Comparison of ENCODE assay signal across 1 cellular context in genomic region chr3:157103280-157103679, GRCh38.
A peak's percentile ranks its signal among the peaks of the same experiment; 100 is the strongest.
TF ChIP-seq lines count a peak whose summit lies in the region.

No MANE protein-coding gene starts in this region.

TF ChIP-seq in GM12878, 131 proteins besides CTCF, POLR2A, EP300 and RAD21 (continued from another document):
- TF ChIP-seq PKNOX1 (IDR thresholded peaks at IDR 0.05) (0 out of 2 replicates have a peak, but pooled peaks have one; percentile 4), ZNF207 (IDR thresholded peaks at IDR 0.05; ENCODE audit: borderline replicate concordance) (0 out of 2 replicates have a peak, but pooled peaks have one; percentile 45), ZNF217 (IDR thresholded peaks at IDR 0.05) (no peak), SMARCA5 (IDR thresholded peaks at IDR 0.05) (peak; percentile 56; the same call in 1 of the 2 replicates), IRF4 (IDR thresholded peaks at IDR 0.05; ENCODE audit: low read depth, low read length) (peak; percentile 77; the same call in 1 of the 2 replicates), SP1 (IDR thresholded peaks at IDR 0.05; ENCODE audit: low read depth, low read length) (peak; percentile 25), TCF3 (IDR thresholded peaks at IDR 0.05; ENCODE audit: borderline replicate concordance, insufficient read depth, low read depth, low read length) (0 out of 2 replicates have a peak, but pooled peaks have one; percentile 33), ATF7 (IDR thresholded peaks at IDR 0.05; ENCODE audit: low read depth) (peak; percentile 35; the same call in 1 of the 2 replicates), MYB (IDR thresholded peaks at IDR 0.05; ENCODE audit: borderline replicate concordance, low read depth, low read length) (no peak), POLR2AphosphoS2 (IDR thresholded peaks at IDR 0.05; ENCODE audit: low read depth, low read length) (no peak), NFIC (IDR thresholded peaks at IDR 0.05; ENCODE audit: low read depth, low read length) (0 out of 2 replicates have a peak, but pooled peaks have one; percentile 44), JUNB (IDR thresholded peaks at IDR 0.05) (peak; percentile 76), POU2F2 (IDR thresholded peaks at IDR 0.05; ENCODE audit: borderline replicate concordance, low read depth, low read length) (peak; percentile 93), E2F8 (IDR thresholded peaks at IDR 0.05; ENCODE audit: low read depth, partially characterized antibody) (no peak), TCF12 (IDR thresholded peaks at IDR 0.05; ENCODE audit: low read depth, low read length) (0 out of 2 replicates have a peak, but pooled peaks have one; percentile 38), RUNX3 (IDR thresholded peaks at IDR 0.05; ENCODE audit: low read length) (peak; percentile 37), FOXK2 (IDR thresholded peaks at IDR 0.05) (peak; percentile 41), GATAD2B (conservative IDR thresholded peaks at IDR 0.05; ENCODE audit: low read depth) (no peak), RAD51 (IDR thresholded peaks at IDR 0.05) (0 out of 2 replicates have a peak, but pooled peaks have one; percentile 39), POLR2AphosphoS5 (IDR thresholded peaks at IDR 0.05; ENCODE audit: low read length) (0 out of 2 replicates have a peak, but pooled peaks have one; percentile 30), NBN (IDR thresholded peaks at IDR 0.05) (peak; percentile 51; the same call in 1 of the 2 replicates), CBX5 (IDR thresholded peaks at IDR 0.05; ENCODE audit: low read depth) (no peak), BCL11A (IDR thresholded peaks at IDR 0.05; ENCODE audit: low read depth, low read length) (0 out of 2 replicates have a peak, but pooled peaks have one; percentile 8), CREM (IDR thresholded peaks at IDR 0.05; ENCODE audit: low read depth) (0 out of 2 replicates have a peak, but pooled peaks have one; percentile 61), TAF1 (IDR thresholded peaks at IDR 0.05; ENCODE audit: borderline replicate concordance, low read depth, low read length) (peak; percentile 13; the same call in 1 of the 2 replicates)
- TF ChIP-seq, protein P1, sequence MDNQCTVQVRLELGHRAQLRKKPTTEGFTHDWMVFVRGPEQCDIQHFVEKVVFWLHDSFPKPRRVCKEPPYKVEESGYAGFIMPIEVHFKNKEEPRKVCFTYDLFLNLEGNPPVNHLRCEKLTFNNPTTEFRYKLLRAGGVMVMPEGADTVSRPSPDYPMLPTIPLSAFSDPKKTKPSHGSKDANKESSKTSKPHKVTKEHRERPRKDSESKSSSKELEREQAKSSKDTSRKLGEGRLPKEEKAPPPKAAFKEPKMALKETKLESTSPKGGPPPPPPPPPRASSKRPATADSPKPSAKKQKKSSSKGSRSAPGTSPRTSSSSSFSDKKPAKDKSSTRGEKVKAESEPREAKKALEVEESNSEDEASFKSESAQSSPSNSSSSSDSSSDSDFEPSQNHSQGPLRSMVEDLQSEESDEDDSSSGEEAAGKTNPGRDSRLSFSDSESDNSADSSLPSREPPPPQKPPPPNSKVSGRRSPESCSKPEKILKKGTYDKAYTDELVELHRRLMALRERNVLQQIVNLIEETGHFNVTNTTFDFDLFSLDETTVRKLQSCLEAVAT (IDR thresholded peaks at IDR 0.05), result no peak; the same call in 1 of the 2 replicates
- TF ChIP-seq, protein P2, sequence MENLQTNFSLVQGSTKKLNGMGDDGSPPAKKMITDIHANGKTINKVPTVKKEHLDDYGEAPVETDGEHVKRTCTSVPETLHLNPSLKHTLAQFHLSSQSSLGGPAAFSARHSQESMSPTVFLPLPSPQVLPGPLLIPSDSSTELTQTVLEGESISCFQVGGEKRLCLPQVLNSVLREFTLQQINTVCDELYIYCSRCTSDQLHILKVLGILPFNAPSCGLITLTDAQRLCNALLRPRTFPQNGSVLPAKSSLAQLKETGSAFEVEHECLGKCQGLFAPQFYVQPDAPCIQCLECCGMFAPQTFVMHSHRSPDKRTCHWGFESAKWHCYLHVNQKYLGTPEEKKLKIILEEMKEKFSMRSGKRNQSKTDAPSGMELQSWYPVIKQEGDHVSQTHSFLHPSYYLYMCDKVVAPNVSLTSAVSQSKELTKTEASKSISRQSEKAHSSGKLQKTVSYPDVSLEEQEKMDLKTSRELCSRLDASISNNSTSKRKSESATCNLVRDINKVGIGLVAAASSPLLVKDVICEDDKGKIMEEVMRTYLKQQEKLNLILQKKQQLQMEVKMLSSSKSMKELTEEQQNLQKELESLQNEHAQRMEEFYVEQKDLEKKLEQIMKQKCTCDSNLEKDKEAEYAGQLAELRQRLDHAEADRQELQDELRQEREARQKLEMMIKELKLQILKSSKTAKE (IDR thresholded peaks at IDR 0.05; ENCODE audit: low read depth, poor library complexity, severe bottlenecking), result peak; percentile 21
- TF ChIP-seq, protein P3, sequence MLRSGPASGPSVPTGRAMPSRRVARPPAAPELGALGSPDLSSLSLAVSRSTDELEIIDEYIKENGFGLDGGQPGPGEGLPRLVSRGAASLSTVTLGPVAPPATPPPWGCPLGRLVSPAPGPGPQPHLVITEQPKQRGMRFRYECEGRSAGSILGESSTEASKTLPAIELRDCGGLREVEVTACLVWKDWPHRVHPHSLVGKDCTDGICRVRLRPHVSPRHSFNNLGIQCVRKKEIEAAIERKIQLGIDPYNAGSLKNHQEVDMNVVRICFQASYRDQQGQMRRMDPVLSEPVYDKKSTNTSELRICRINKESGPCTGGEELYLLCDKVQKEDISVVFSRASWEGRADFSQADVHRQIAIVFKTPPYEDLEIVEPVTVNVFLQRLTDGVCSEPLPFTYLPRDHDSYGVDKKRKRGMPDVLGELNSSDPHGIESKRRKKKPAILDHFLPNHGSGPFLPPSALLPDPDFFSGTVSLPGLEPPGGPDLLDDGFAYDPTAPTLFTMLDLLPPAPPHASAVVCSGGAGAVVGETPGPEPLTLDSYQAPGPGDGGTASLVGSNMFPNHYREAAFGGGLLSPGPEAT (IDR thresholded peaks at IDR 0.05; ENCODE audit: low read depth), result peak; percentile 25; the same call in 1 of the 2 replicates
